In the genomic region with DNA sequence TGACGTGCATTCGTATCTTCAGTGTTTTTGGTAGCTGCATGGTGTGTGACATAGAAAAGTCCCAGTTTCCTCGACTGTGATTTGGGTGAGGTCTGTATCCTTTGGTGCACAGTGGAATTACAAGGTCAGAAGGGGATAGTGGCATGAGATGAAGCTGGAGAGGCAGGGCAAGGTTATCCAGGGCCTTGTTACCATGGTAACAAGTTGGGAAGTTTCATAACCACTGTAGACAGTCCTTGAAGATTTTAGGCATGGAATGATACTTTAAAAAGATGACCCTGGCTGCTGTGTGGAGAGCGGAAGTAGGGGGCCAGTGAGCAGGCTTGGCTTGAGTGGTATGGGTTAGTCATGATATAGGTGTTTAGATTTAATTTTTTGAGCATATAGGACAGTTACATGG, we compare ENCODE assay signal across 1 cellular context.
TF ChIP-seq lines count a peak whose summit lies in the region.

No MANE protein-coding gene starts in this region.

TF ChIP-seq in WTC11, 78 proteins besides CTCF, POLR2A, EP300 and RAD21 (continued from another document):
- no peak for TF ChIP-seq ARID4B (CRISPR knock-in tag; IDR thresholded peaks at IDR 0.05; ENCODE audit: borderline replicate concordance)
- TF ChIP-seq FOXK1 (CRISPR knock-in tag; IDR thresholded peaks at IDR 0.05): no peak
- TF ChIP-seq ZBTB43 (CRISPR knock-in tag; IDR thresholded peaks at IDR 0.05): no peak
- TF ChIP-seq ZBTB21 (CRISPR knock-in tag; IDR thresholded peaks at IDR 0.05; ENCODE audit: borderline replicate concordance): no peak
